Comparison of ENCODE assay signal across 1 cellular context in the genomic region with DNA sequence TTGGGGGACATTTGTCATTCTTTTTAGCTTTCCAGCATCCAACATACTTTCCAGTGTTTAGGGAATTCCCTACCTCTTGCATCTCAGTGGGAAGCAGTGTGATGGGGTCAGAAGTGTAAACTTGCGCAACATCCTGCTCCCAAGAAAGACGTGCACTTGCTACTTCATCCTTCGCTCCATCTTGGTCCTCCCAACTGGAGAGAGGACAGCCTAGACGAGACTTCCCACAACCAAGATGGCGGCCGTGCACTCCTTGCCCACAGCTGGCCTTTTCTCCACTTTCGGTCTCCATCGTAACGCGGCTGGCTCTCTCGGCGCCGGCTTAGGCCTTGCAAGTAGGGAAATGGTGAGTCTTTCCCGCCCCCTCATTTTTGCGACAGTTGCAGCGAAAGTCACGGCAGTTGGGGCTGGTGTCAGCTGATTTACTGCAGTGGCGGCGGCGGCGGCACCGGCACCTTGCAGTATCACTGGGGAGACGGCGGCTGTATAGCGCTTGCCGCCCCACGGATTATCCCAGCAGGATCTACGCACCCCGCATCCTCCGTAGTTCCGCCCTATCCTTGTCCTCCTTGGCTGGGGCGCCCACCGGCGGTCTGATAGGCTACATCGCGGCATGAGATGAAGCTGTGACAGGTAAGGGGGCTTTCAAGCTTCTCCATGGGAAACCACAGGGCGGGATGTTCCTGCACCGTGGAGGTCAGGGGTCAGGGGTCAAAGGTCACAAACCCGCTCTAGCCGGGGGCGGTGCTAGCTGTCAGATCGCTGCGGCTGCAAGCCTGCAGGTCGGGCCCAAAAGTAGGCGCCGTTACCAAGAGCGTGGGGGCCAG.
A peak's percentile ranks its signal among the peaks of the same experiment; 100 is the strongest.
TF ChIP-seq lines count a peak whose summit lies in the region.

A gene (plus strand): TSS at position 416 of the 827 bp plus-strand sequence. CDS start 21,157 bp downstream, outside the sequence.

TF ChIP-seq in HepG2, 621 proteins besides CTCF, POLR2A, EP300 and RAD21 (continued from another document and continues in another):
- TF ChIP-seq, protein P1, sequence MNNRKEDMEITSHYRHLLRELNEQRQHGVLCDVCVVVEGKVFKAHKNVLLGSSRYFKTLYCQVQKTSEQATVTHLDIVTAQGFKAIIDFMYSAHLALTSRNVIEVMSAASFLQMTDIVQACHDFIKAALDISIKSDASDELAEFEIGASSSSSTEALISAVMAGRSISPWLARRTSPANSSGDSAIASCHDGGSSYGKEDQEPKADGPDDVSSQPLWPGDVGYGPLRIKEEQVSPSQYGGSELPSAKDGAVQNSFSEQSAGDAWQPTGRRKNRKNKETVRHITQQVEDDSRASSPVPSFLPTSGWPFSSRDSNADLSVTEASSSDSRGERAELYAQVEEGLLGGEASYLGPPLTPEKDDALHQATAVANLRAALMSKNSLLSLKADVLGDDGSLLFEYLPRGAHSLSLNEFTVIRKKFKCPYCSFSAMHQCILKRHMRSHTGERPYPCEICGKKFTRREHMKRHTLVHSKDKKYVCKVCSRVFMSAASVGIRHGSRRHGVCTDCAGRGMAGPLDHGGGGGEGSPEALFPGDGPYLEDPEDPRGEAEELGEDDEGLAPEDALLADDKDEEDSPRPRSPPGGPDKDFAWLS (CRISPR knock-in tag; IDR thresholded peaks at IDR 0.05; ENCODE audit: borderline replicate concordance): no peak
- TF ChIP-seq ZNF234 (CRISPR knock-in tag; conservative IDR thresholded peaks at IDR 0.05) (no peak), U2AF2 (IDR thresholded peaks at IDR 0.05; ENCODE audit: low read depth, low read length) (no peak), ZMYM2 (CRISPR knock-in tag; IDR thresholded peaks at IDR 0.05) (no peak), SPEN (CRISPR knock-in tag; IDR thresholded peaks at IDR 0.05; ENCODE audit: low read depth) (peak; percentile 76; the same call in 1 of the 2 replicates), MAF1 (CRISPR knock-in tag; IDR thresholded peaks at IDR 0.05; ENCODE audit: borderline replicate concordance) (no peak), TEAD2 (CRISPR knock-in tag; IDR thresholded peaks at IDR 0.05) (no peak), NCOA5 (CRISPR knock-in tag; IDR thresholded peaks at IDR 0.05) (no peak), ZNF777 (CRISPR knock-in tag; IDR thresholded peaks at IDR 0.05) (no peak; the same call in 1 of the 2 replicates), RFXAP (CRISPR knock-in tag; IDR thresholded peaks at IDR 0.05; ENCODE audit: borderline replicate concordance) (peak; percentile 88; the same call in 1 of the 2 replicates), PRMT3 (CRISPR knock-in tag; IDR thresholded peaks at IDR 0.05; ENCODE audit: borderline replicate concordance, low read depth) (0 out of 2 replicates have a peak, but pooled peaks have one; percentile 20), ZFP36L2 (CRISPR knock-in tag; IDR thresholded peaks at IDR 0.05) (no peak), NR1H2 (CRISPR knock-in tag; IDR thresholded peaks at IDR 0.05; ENCODE audit: borderline replicate concordance, low read depth) (no peak), AGO1 (IDR thresholded peaks at IDR 0.05; ENCODE audit: low read depth, low read length, poor library complexity, severe bottlenecking) (peak; percentile 36), ZBTB7A (CRISPR knock-in tag; IDR thresholded peaks at IDR 0.05) (no peak), NFYC (CRISPR knock-in tag; IDR thresholded peaks at IDR 0.05) (no peak), TBL1XR1 (IDR thresholded peaks at IDR 0.05; ENCODE audit: borderline replicate concordance, low read length, partially characterized antibody) (no peak), JDP2 (CRISPR knock-in tag; IDR thresholded peaks at IDR 0.05; ENCODE audit: borderline replicate concordance) (no peak), RARA (CRISPR knock-in tag; IDR thresholded peaks at IDR 0.05) (no peak; the same call in 1 of the 2 replicates), ZNF333 (CRISPR knock-in tag; IDR thresholded peaks at IDR 0.05; ENCODE audit: borderline replicate concordance) (no peak), FOXJ3 (CRISPR knock-in tag; IDR thresholded peaks at IDR 0.05; ENCODE audit: borderline replicate concordance) (0 out of 2 replicates have a peak, but pooled peaks have one; percentile 22), MEF2D (CRISPR knock-in tag; IDR thresholded peaks at IDR 0.05) (peak; percentile 60; the same call in 1 of the 2 replicates), SNAI1 (CRISPR knock-in tag; IDR thresholded peaks at IDR 0.05; ENCODE audit: borderline replicate concordance) (no peak), TBX2 (CRISPR knock-in tag; IDR thresholded peaks at IDR 0.05; ENCODE audit: borderline replicate concordance) (no peak), ZNF672 (CRISPR knock-in tag; IDR thresholded peaks at IDR 0.05) (0 out of 2 replicates have a peak, but pooled peaks have one; percentile 71), ZNF253 (CRISPR knock-in tag; IDR thresholded peaks at IDR 0.05; ENCODE audit: borderline replicate concordance) (no peak), MIXL1 (CRISPR knock-in tag; IDR thresholded peaks at IDR 0.05) (0 out of 2 replicates have a peak, but pooled peaks have one; percentile 11), FOXK2 (IDR thresholded peaks at IDR 0.05) (no peak), ZNF431 (CRISPR knock-in tag; IDR thresholded peaks at IDR 0.05; ENCODE audit: borderline replicate concordance, low read depth) (no peak), PCBP1 (IDR thresholded peaks at IDR 0.05; ENCODE audit: borderline replicate concordance, low read depth, low read length) (no peak), ZNF510 (CRISPR knock-in tag; IDR thresholded peaks at IDR 0.05; ENCODE audit: low read depth) (no peak), ISL2 (CRISPR knock-in tag; IDR thresholded peaks at IDR 0.05) (no peak), ZBTB8A (CRISPR knock-in tag; IDR thresholded peaks at IDR 0.05; ENCODE audit: borderline replicate concordance, low read depth) (no peak)
- TF ChIP-seq, protein P2, sequence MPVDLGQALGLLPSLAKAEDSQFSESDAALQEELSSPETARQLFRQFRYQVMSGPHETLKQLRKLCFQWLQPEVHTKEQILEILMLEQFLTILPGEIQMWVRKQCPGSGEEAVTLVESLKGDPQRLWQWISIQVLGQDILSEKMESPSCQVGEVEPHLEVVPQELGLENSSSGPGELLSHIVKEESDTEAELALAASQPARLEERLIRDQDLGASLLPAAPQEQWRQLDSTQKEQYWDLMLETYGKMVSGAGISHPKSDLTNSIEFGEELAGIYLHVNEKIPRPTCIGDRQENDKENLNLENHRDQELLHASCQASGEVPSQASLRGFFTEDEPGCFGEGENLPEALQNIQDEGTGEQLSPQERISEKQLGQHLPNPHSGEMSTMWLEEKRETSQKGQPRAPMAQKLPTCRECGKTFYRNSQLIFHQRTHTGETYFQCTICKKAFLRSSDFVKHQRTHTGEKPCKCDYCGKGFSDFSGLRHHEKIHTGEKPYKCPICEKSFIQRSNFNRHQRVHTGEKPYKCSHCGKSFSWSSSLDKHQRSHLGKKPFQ (CRISPR knock-in tag; IDR thresholded peaks at IDR 0.05; ENCODE audit: insufficient replicate concordance): peak; percentile 55
- TF ChIP-seq, protein P3, sequence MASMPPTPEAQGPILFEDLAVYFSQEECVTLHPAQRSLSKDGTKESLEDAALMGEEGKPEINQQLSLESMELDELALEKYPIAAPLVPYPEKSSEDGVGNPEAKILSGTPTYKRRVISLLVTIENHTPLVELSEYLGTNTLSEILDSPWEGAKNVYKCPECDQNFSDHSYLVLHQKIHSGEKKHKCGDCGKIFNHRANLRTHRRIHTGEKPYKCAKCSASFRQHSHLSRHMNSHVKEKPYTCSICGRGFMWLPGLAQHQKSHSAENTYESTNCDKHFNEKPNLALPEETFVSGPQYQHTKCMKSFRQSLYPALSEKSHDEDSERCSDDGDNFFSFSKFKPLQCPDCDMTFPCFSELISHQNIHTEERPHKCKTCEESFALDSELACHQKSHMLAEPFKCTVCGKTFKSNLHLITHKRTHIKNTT (CRISPR knock-in tag; IDR thresholded peaks at IDR 0.05): no peak
- TF ChIP-seq, protein P4, sequence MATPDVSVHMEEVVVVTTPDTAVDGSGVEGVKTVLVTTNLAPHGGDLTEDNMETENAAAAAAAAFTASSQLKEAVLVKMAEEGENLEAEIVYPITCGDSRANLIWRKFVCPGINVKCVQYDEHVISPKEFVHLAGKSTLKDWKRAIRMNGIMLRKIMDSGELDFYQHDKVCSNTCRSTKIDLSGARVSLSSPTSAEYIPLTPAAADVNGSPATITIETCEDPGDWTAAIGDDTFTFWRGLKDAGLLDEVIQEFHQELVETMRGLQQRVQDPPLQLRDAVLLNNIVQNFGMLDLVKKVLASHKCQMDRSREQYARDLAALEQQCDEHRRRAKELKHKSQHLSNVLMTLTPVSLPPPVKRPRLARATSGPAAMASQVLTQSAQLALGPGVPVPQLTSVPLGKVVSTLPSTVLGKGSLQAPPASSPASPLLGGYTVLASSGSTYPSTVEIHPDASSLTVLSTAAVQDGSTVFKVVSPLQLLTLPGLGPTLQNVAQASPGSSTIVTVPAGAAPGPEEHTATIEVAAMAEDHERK (CRISPR knock-in tag; IDR thresholded peaks at IDR 0.05; ENCODE audit: low read depth): 0 out of 2 replicates have a peak, but pooled peaks have one; percentile 17
- TF ChIP-seq, protein P5, sequence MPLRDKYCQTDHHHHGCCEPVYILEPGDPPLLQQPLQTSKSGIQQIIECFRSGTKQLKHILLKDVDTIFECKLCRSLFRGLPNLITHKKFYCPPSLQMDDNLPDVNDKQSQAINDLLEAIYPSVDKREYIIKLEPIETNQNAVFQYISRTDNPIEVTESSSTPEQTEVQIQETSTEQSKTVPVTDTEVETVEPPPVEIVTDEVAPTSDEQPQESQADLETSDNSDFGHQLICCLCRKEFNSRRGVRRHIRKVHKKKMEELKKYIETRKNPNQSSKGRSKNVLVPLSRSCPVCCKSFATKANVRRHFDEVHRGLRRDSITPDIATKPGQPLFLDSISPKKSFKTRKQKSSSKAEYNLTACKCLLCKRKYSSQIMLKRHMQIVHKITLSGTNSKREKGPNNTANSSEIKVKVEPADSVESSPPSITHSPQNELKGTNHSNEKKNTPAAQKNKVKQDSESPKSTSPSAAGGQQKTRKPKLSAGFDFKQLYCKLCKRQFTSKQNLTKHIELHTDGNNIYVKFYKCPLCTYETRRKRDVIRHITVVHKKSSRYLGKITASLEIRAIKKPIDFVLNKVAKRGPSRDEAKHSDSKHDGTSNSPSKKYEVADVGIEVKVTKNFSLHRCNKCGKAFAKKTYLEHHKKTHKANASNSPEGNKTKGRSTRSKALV (CRISPR knock-in tag; IDR thresholded peaks at IDR 0.05): no peak
- TF ChIP-seq, protein P6, sequence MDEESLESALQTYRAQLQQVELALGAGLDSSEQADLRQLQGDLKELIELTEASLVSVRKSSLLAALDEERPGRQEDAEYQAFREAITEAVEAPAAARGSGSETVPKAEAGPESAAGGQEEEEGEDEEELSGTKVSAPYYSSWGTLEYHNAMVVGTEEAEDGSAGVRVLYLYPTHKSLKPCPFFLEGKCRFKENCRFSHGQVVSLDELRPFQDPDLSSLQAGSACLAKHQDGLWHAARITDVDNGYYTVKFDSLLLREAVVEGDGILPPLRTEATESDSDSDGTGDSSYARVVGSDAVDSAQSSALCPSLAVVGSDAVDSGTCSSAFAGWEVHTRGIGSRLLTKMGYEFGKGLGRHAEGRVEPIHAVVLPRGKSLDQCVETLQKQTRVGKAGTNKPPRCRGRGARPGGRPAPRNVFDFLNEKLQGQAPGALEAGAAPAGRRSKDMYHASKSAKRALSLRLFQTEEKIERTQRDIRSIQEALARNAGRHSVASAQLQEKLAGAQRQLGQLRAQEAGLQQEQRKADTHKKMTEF (CRISPR knock-in tag; IDR thresholded peaks at IDR 0.05): peak; percentile 48
- TF ChIP-seq, protein P7, sequence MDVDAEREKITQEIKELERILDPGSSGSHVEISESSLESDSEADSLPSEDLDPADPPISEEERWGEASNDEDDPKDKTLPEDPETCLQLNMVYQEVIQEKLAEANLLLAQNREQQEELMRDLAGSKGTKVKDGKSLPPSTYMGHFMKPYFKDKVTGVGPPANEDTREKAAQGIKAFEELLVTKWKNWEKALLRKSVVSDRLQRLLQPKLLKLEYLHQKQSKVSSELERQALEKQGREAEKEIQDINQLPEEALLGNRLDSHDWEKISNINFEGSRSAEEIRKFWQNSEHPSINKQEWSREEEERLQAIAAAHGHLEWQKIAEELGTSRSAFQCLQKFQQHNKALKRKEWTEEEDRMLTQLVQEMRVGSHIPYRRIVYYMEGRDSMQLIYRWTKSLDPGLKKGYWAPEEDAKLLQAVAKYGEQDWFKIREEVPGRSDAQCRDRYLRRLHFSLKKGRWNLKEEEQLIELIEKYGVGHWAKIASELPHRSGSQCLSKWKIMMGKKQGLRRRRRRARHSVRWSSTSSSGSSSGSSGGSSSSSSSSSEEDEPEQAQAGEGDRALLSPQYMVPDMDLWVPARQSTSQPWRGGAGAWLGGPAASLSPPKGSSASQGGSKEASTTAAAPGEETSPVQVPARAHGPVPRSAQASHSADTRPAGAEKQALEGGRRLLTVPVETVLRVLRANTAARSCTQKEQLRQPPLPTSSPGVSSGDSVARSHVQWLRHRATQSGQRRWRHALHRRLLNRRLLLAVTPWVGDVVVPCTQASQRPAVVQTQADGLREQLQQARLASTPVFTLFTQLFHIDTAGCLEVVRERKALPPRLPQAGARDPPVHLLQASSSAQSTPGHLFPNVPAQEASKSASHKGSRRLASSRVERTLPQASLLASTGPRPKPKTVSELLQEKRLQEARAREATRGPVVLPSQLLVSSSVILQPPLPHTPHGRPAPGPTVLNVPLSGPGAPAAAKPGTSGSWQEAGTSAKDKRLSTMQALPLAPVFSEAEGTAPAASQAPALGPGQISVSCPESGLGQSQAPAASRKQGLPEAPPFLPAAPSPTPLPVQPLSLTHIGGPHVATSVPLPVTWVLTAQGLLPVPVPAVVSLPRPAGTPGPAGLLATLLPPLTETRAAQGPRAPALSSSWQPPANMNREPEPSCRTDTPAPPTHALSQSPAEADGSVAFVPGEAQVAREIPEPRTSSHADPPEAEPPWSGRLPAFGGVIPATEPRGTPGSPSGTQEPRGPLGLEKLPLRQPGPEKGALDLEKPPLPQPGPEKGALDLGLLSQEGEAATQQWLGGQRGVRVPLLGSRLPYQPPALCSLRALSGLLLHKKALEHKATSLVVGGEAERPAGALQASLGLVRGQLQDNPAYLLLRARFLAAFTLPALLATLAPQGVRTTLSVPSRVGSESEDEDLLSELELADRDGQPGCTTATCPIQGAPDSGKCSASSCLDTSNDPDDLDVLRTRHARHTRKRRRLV (CRISPR knock-in tag; IDR thresholded peaks at IDR 0.05): no peak
